In the genomic region with DNA sequence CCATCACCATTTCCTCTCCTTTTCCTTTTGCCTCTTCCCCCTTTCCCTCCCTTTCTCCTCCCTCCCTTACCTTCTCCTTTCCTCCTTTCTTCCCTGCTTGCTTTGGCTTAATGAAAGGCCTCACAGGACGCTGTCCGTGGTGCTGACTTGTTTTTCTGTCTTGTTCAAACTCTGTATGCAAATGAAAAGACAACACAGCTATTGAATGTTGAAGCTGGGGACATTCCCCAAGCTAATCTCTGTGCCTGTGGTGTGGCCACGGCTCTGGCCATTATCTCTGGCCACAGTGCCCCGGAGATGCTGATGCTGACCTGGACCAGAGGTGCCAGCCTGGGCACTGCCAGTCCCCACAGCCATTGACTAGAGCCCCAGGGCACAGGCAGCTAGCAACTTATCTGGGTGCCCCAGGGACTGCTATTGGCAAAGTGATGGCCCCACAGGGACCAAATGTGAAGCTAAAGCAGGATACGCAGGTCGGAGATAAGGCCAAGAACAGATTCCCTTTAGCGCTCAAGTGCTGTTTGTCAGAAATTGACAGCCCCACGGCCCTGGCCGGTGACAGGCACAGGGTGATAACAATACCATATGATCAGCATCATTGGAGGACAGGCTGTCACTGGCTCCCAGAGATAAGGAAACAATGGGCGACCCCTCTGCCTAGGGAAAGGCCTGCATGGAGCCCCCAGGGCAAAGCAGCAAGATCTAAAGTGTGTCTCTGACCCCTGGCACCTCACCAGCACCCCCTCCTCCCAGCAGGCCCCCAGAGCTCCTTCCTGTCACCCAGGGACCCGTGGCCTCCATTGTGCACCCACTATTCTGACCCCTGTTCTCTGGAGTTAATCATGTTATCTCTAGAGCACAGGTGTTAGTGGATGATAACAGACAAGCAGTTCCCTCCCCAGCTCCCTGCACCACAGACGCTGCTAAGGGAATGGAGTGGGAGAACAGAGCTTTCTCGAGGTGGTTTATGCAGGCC, we compare ENCODE assay signal across 2 cellular contexts.
TF ChIP-seq lines count a peak whose summit lies in the region.

No MANE protein-coding gene starts in this region.

TF ChIP-seq in K562, 482 proteins besides CTCF, POLR2A, EP300 and RAD21 (continued from another document and continues in another):
- TF ChIP-seq SP1 (CRISPR knock-in tag; IDR thresholded peaks at IDR 0.05) (peak; percentile 48; the same call in 1 of the 2 replicates), NEUROD1 (IDR thresholded peaks at IDR 0.05; ENCODE audit: borderline replicate concordance, low read depth, low read length, partially characterized antibody) (peak; percentile 17), TCF3 (CRISPR knock-in tag; IDR thresholded peaks at IDR 0.05) (peak; percentile 89), PTBP1 (IDR thresholded peaks at IDR 0.05; ENCODE audit: low read depth, low read length) (0 out of 2 replicates have a peak, but pooled peaks have one; percentile 26), ZBTB11 (CRISPR knock-in tag; IDR thresholded peaks at IDR 0.05) (peak in 1 of 3 experiments; percentile 72; a peak in 1 of 6 replicates), ZBTB17 (CRISPR knock-in tag; IDR thresholded peaks at IDR 0.05) (no peak), PHF8 (IDR thresholded peaks at IDR 0.05; ENCODE audit: borderline replicate concordance, low read length) (no peak), HOXB6 (CRISPR knock-in tag; IDR thresholded peaks at IDR 0.05; ENCODE audit: borderline replicate concordance) (no peak), HSF4 (CRISPR knock-in tag; IDR thresholded peaks at IDR 0.05; ENCODE audit: borderline replicate concordance) (no peak)
- TF ChIP-seq, protein P1, sequence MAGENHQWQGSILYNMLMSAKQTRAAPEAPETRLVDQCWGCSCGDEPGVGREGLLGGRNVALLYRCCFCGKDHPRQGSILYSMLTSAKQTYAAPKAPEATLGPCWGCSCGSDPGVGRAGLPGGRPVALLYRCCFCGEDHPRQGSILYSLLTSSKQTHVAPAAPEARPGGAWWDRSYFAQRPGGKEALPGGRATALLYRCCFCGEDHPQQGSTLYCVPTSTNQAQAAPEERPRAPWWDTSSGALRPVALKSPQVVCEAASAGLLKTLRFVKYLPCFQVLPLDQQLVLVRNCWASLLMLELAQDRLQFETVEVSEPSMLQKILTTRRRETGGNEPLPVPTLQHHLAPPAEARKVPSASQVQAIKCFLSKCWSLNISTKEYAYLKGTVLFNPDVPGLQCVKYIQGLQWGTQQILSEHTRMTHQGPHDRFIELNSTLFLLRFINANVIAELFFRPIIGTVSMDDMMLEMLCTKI (IDR thresholded peaks at IDR 0.05; ENCODE audit: partially characterized antibody): no peak
- TF ChIP-seq, protein P2, sequence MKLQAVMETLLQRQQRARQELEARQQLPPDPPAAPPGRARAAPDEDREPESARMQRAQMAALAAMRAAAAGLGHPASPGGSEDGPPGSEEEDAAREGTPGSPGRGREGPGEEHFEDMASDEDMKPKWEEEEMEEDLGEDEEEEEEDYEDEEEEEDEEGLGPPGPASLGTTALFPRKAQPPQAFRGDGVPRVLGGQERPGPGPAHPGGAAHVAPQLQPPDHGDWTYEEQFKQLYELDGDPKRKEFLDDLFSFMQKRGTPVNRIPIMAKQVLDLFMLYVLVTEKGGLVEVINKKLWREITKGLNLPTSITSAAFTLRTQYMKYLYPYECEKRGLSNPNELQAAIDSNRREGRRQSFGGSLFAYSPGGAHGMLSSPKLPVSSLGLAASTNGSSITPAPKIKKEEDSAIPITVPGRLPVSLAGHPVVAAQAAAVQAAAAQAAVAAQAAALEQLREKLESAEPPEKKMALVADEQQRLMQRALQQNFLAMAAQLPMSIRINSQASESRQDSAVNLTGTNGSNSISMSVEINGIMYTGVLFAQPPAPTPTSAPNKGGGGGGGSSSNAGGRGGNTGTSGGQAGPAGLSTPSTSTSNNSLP (IDR thresholded peaks at IDR 0.05; ENCODE audit: borderline replicate concordance, low read depth, low read length): no peak
- TF ChIP-seq, protein P3, sequence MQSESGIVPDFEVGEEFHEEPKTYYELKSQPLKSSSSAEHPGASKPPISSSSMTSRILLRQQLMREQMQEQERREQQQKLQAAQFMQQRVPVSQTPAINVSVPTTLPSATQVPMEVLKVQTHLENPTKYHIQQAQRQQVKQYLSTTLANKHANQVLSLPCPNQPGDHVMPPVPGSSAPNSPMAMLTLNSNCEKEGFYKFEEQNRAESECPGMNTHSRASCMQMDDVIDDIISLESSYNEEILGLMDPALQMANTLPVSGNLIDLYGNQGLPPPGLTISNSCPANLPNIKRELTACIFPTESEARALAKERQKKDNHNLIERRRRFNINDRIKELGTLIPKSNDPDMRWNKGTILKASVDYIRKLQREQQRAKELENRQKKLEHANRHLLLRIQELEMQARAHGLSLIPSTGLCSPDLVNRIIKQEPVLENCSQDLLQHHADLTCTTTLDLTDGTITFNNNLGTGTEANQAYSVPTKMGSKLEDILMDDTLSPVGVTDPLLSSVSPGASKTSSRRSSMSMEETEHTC (IDR thresholded peaks at IDR 0.05): peak; percentile 66

TF ChIP-seq in HepG2, 621 proteins besides CTCF, POLR2A, EP300 and RAD21 (continued from another document and continues in another):
- TF ChIP-seq, protein P4, sequence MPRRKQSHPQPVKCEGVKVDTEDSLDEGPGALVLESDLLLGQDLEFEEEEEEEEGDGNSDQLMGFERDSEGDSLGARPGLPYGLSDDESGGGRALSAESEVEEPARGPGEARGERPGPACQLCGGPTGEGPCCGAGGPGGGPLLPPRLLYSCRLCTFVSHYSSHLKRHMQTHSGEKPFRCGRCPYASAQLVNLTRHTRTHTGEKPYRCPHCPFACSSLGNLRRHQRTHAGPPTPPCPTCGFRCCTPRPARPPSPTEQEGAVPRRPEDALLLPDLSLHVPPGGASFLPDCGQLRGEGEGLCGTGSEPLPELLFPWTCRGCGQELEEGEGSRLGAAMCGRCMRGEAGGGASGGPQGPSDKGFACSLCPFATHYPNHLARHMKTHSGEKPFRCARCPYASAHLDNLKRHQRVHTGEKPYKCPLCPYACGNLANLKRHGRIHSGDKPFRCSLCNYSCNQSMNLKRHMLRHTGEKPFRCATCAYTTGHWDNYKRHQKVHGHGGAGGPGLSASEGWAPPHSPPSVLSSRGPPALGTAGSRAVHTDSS (CRISPR knock-in tag; conservative IDR thresholded peaks at IDR 0.05): no peak
- TF ChIP-seq NFRKB (IDR thresholded peaks at IDR 0.05) (no peak), CENPBD1 (CRISPR knock-in tag; IDR thresholded peaks at IDR 0.05; ENCODE audit: borderline replicate concordance, low read depth) (no peak), KLF6 (CRISPR knock-in tag; IDR thresholded peaks at IDR 0.05) (peak; percentile 99), ZNF619 (CRISPR knock-in tag; IDR thresholded peaks at IDR 0.05) (no peak), ZNF414 (CRISPR knock-in tag; IDR thresholded peaks at IDR 0.05) (no peak), TCF7L2 (IDR thresholded peaks at IDR 0.05; ENCODE audit: low read depth, low read length) (no peak), CBX5 (CRISPR knock-in tag; IDR thresholded peaks at IDR 0.05; ENCODE audit: borderline replicate concordance) (peak; percentile 44; the same call in 1 of the 2 replicates), KAT8 (CRISPR knock-in tag; IDR thresholded peaks at IDR 0.05) (peak; percentile 81), CBX2 (IDR thresholded peaks at IDR 0.05; ENCODE audit: low read depth, low read length) (no peak), CBX2 (CRISPR knock-in tag; IDR thresholded peaks at IDR 0.05; ENCODE audit: low read depth) (no peak), RFXANK (CRISPR knock-in tag; IDR thresholded peaks at IDR 0.05) (peak; percentile 88; the same call in 1 of the 2 replicates), ZNF383 (CRISPR knock-in tag; IDR thresholded peaks at IDR 0.05; ENCODE audit: borderline replicate concordance) (no peak), ZNF547 (CRISPR knock-in tag; IDR thresholded peaks at IDR 0.05) (no peak), DMTF1 (CRISPR knock-in tag; IDR thresholded peaks at IDR 0.05) (peak; percentile 45; the same call in 1 of the 2 replicates), ZNF350 (CRISPR knock-in tag; IDR thresholded peaks at IDR 0.05; ENCODE audit: borderline replicate concordance, low read depth) (no peak), ZBTB8A (CRISPR knock-in tag; IDR thresholded peaks at IDR 0.05; ENCODE audit: borderline replicate concordance, low read depth) (no peak), DNMT1 (CRISPR knock-in tag; IDR thresholded peaks at IDR 0.05) (no peak), TSC22D2 (CRISPR knock-in tag; IDR thresholded peaks at IDR 0.05; ENCODE audit: borderline replicate concordance) (peak; percentile 99), ZNF318 (CRISPR knock-in tag; IDR thresholded peaks at IDR 0.05) (no peak)
- TF ChIP-seq, protein P5, sequence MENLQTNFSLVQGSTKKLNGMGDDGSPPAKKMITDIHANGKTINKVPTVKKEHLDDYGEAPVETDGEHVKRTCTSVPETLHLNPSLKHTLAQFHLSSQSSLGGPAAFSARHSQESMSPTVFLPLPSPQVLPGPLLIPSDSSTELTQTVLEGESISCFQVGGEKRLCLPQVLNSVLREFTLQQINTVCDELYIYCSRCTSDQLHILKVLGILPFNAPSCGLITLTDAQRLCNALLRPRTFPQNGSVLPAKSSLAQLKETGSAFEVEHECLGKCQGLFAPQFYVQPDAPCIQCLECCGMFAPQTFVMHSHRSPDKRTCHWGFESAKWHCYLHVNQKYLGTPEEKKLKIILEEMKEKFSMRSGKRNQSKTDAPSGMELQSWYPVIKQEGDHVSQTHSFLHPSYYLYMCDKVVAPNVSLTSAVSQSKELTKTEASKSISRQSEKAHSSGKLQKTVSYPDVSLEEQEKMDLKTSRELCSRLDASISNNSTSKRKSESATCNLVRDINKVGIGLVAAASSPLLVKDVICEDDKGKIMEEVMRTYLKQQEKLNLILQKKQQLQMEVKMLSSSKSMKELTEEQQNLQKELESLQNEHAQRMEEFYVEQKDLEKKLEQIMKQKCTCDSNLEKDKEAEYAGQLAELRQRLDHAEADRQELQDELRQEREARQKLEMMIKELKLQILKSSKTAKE (CRISPR knock-in tag; IDR thresholded peaks at IDR 0.05; ENCODE audit: borderline replicate concordance): no peak; the same call in 1 of the 2 replicates
